1 cellular context compared by ENCODE assay signal in the genomic region with DNA sequence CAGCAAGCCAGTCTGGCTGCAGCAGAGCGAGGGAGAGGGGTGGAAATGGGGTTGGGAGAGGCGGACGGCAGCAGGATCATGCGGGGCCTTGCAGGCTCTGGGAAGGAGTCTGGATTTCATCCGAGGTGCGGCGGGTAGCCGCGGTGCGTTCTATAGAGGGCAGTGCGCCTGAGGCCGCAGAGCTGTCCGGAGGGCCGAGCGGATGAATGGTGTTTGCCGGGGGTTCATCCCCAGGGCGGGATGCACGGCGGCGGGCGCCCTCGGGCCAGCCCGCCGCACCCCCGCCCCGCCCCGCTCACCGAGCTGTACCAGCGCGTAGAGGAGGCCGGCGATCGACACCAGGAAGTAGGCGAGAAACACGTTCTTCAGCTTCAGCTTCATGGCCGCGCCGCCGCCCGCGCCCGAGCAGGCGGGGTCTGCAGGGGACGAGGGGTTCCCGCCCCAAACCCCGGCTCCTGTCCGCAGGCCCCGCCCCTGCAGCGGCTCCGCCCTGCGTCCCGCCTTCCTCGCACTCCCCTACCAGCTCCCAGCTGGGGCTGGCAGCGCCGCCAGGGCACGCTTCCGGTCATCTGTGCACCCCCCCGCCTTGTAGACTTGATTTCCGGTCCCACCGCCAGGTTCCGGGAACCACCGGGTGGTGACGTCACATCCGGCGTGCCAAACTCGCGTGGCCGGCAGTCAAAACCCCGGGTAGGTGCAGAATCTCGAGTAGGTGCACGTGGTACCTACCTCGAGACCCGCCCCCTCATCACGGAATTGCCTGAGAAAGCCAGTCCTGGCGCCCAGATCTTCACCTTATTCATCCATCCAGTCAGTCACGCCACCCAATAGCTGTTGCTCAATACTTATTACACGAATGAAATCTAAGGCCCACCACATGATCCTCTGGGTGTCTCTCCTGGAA.
TF ChIP-seq lines count a peak whose summit lies in the region.

A gene (minus strand): TSS at position 420 of the 904 bp plus-strand sequence. CDS start 39 bp downstream, at position 381.

TF ChIP-seq in K562, 482 proteins besides CTCF, POLR2A, EP300 and RAD21 (continued from another document and continues in another):
- TF ChIP-seq, protein P1, sequence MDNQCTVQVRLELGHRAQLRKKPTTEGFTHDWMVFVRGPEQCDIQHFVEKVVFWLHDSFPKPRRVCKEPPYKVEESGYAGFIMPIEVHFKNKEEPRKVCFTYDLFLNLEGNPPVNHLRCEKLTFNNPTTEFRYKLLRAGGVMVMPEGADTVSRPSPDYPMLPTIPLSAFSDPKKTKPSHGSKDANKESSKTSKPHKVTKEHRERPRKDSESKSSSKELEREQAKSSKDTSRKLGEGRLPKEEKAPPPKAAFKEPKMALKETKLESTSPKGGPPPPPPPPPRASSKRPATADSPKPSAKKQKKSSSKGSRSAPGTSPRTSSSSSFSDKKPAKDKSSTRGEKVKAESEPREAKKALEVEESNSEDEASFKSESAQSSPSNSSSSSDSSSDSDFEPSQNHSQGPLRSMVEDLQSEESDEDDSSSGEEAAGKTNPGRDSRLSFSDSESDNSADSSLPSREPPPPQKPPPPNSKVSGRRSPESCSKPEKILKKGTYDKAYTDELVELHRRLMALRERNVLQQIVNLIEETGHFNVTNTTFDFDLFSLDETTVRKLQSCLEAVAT (IDR thresholded peaks at IDR 0.05): 0 out of 4 replicates have a peak, but pooled peaks of 1 of the 2 experiments have one; percentile 69
- TF ChIP-seq CBFA2T3 (IDR thresholded peaks at IDR 0.05) (0 out of 2 replicates have a peak, but pooled peaks have one; percentile 19), CCNT2 (IDR thresholded peaks at IDR 0.05; ENCODE audit: borderline replicate concordance, extremely low read depth, insufficient read length, low read depth, low read length) (peak; percentile 84), ATF7 (IDR thresholded peaks at IDR 0.05) (peak; percentile 99), MTA2 (IDR thresholded peaks at IDR 0.05; ENCODE audit: low read depth) (no peak), RBM39 (optimal IDR thresholded peaks at IDR 0.05; ENCODE audit: low read depth, low read length) (no peak), HNRNPUL1 (IDR thresholded peaks at IDR 0.05; ENCODE audit: low read length) (no peak), JUN (IDR thresholded peaks at IDR 0.05; ENCODE audit: borderline replicate concordance, low read depth, low read length) (peak; percentile 93), JUN (CRISPR knock-in tag; IDR thresholded peaks at IDR 0.05; ENCODE audit: borderline replicate concordance) (no peak), GTF2F1 (IDR thresholded peaks at IDR 0.05; ENCODE audit: low read depth, low read length) (no peak), ZNF263 (CRISPR knock-in tag; IDR thresholded peaks at IDR 0.05; ENCODE audit: borderline replicate concordance) (no peak), C11orf30 (IDR thresholded peaks at IDR 0.05; ENCODE audit: low read depth) (peak; percentile 60), BHLHE40 (IDR thresholded peaks at IDR 0.05; ENCODE audit: low read length) (peak; percentile 83), HNRNPL (IDR thresholded peaks at IDR 0.05; ENCODE audit: low read depth, low read length) (peak; percentile 96), FOXA3 (CRISPR knock-in tag; conservative IDR thresholded peaks at IDR 0.05 in 1 of 2, IDR thresholded peaks at IDR 0.05 in 1 of 2) (no peak; a peak in 1 of 4 replicates), MEF2D (tag; conservative IDR thresholded peaks at IDR 0.05; ENCODE audit: low read depth) (no peak), TAF9B (IDR thresholded peaks at IDR 0.05; ENCODE audit: partially characterized antibody) (peak; percentile 85), NFE2 (IDR thresholded peaks at IDR 0.05; ENCODE audit: low read depth) (no peak), SETDB1 (IDR thresholded peaks at IDR 0.05; ENCODE audit: low read length) (no peak), LARP7 (IDR thresholded peaks at IDR 0.05) (0 out of 2 replicates have a peak, but pooled peaks have one; percentile 47), CTBP1 (IDR thresholded peaks at IDR 0.05; ENCODE audit: borderline replicate concordance) (peak; percentile 90), ZEB2 (IDR thresholded peaks at IDR 0.05) (peak; percentile 56; the same call in 1 of the 2 replicates), ZNF134 (CRISPR knock-in tag; conservative IDR thresholded peaks at IDR 0.05) (0 out of 2 replicates have a peak, but pooled peaks have one; percentile 11), ZBTB17 (CRISPR knock-in tag; IDR thresholded peaks at IDR 0.05) (peak; percentile 76), GABPA (tag; conservative IDR thresholded peaks at IDR 0.05; ENCODE audit: low read depth) (peak; percentile 99)
- TF ChIP-seq, protein P2, sequence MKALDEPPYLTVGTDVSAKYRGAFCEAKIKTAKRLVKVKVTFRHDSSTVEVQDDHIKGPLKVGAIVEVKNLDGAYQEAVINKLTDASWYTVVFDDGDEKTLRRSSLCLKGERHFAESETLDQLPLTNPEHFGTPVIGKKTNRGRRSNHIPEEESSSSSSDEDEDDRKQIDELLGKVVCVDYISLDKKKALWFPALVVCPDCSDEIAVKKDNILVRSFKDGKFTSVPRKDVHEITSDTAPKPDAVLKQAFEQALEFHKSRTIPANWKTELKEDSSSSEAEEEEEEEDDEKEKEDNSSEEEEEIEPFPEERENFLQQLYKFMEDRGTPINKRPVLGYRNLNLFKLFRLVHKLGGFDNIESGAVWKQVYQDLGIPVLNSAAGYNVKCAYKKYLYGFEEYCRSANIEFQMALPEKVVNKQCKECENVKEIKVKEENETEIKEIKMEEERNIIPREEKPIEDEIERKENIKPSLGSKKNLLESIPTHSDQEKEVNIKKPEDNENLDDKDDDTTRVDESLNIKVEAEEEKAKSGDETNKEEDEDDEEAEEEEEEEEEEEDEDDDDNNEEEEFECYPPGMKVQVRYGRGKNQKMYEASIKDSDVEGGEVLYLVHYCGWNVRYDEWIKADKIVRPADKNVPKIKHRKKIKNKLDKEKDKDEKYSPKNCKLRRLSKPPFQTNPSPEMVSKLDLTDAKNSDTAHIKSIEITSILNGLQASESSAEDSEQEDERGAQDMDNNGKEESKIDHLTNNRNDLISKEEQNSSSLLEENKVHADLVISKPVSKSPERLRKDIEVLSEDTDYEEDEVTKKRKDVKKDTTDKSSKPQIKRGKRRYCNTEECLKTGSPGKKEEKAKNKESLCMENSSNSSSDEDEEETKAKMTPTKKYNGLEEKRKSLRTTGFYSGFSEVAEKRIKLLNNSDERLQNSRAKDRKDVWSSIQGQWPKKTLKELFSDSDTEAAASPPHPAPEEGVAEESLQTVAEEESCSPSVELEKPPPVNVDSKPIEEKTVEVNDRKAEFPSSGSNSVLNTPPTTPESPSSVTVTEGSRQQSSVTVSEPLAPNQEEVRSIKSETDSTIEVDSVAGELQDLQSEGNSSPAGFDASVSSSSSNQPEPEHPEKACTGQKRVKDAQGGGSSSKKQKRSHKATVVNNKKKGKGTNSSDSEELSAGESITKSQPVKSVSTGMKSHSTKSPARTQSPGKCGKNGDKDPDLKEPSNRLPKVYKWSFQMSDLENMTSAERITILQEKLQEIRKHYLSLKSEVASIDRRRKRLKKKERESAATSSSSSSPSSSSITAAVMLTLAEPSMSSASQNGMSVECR (CRISPR knock-in tag; IDR thresholded peaks at IDR 0.05): peak; percentile 98
- TF ChIP-seq, protein P3, sequence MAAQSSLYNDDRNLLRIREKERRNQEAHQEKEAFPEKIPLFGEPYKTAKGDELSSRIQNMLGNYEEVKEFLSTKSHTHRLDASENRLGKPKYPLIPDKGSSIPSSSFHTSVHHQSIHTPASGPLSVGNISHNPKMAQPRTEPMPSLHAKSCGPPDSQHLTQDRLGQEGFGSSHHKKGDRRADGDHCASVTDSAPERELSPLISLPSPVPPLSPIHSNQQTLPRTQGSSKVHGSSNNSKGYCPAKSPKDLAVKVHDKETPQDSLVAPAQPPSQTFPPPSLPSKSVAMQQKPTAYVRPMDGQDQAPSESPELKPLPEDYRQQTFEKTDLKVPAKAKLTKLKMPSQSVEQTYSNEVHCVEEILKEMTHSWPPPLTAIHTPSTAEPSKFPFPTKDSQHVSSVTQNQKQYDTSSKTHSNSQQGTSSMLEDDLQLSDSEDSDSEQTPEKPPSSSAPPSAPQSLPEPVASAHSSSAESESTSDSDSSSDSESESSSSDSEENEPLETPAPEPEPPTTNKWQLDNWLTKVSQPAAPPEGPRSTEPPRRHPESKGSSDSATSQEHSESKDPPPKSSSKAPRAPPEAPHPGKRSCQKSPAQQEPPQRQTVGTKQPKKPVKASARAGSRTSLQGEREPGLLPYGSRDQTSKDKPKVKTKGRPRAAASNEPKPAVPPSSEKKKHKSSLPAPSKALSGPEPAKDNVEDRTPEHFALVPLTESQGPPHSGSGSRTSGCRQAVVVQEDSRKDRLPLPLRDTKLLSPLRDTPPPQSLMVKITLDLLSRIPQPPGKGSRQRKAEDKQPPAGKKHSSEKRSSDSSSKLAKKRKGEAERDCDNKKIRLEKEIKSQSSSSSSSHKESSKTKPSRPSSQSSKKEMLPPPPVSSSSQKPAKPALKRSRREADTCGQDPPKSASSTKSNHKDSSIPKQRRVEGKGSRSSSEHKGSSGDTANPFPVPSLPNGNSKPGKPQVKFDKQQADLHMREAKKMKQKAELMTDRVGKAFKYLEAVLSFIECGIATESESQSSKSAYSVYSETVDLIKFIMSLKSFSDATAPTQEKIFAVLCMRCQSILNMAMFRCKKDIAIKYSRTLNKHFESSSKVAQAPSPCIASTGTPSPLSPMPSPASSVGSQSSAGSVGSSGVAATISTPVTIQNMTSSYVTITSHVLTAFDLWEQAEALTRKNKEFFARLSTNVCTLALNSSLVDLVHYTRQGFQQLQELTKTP (IDR thresholded peaks at IDR 0.05; ENCODE audit: low read depth in 1 of 2, partially characterized antibody in 2 of 2): no peak
- TF ChIP-seq, protein P4, sequence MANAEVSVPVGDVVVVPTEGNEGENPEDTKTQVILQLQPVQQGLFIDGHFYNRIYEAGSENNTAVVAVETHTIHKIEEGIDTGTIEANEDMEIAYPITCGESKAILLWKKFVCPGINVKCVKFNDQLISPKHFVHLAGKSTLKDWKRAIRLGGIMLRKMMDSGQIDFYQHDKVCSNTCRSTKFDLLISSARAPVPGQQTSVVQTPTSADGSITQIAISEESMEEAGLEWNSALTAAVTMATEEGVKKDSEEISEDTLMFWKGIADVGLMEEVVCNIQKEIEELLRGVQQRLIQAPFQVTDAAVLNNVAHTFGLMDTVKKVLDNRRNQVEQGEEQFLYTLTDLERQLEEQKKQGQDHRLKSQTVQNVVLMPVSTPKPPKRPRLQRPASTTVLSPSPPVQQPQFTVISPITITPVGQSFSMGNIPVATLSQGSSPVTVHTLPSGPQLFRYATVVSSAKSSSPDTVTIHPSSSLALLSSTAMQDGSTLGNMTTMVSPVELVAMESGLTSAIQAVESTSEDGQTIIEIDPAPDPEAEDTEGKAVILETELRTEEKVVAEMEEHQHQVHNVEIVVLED (CRISPR knock-in tag; IDR thresholded peaks at IDR 0.05): peak; percentile 47; the same call in 1 of the 2 replicates
- TF ChIP-seq, protein P5, sequence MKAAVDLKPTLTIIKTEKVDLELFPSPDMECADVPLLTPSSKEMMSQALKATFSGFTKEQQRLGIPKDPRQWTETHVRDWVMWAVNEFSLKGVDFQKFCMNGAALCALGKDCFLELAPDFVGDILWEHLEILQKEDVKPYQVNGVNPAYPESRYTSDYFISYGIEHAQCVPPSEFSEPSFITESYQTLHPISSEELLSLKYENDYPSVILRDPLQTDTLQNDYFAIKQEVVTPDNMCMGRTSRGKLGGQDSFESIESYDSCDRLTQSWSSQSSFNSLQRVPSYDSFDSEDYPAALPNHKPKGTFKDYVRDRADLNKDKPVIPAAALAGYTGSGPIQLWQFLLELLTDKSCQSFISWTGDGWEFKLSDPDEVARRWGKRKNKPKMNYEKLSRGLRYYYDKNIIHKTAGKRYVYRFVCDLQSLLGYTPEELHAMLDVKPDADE (conservative IDR thresholded peaks at IDR 0.05; ENCODE audit: control insufficient read depth, low read depth, low read length): peak; percentile 82; the same call in 1 of the 2 replicates
- TF ChIP-seq, protein P6, sequence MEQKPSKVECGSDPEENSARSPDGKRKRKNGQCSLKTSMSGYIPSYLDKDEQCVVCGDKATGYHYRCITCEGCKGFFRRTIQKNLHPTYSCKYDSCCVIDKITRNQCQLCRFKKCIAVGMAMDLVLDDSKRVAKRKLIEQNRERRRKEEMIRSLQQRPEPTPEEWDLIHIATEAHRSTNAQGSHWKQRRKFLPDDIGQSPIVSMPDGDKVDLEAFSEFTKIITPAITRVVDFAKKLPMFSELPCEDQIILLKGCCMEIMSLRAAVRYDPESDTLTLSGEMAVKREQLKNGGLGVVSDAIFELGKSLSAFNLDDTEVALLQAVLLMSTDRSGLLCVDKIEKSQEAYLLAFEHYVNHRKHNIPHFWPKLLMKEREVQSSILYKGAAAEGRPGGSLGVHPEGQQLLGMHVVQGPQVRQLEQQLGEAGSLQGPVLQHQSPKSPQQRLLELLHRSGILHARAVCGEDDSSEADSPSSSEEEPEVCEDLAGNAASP (IDR thresholded peaks at IDR 0.05): no peak
- TF ChIP-seq, protein P7, sequence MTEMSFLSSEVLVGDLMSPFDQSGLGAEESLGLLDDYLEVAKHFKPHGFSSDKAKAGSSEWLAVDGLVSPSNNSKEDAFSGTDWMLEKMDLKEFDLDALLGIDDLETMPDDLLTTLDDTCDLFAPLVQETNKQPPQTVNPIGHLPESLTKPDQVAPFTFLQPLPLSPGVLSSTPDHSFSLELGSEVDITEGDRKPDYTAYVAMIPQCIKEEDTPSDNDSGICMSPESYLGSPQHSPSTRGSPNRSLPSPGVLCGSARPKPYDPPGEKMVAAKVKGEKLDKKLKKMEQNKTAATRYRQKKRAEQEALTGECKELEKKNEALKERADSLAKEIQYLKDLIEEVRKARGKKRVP (CRISPR knock-in tag; IDR thresholded peaks at IDR 0.05): no peak
- TF ChIP-seq, protein P8, sequence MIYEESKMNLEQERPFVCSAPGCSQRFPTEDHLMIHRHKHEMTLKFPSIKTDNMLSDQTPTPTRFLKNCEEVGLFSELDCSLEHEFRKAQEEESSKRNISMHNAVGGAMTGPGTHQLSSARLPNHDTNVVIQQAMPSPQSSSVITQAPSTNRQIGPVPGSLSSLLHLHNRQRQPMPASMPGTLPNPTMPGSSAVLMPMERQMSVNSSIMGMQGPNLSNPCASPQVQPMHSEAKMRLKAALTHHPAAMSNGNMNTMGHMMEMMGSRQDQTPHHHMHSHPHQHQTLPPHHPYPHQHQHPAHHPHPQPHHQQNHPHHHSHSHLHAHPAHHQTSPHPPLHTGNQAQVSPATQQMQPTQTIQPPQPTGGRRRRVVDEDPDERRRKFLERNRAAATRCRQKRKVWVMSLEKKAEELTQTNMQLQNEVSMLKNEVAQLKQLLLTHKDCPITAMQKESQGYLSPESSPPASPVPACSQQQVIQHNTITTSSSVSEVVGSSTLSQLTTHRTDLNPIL (CRISPR knock-in tag; IDR thresholded peaks at IDR 0.05): no peak
- TF ChIP-seq, protein P9, sequence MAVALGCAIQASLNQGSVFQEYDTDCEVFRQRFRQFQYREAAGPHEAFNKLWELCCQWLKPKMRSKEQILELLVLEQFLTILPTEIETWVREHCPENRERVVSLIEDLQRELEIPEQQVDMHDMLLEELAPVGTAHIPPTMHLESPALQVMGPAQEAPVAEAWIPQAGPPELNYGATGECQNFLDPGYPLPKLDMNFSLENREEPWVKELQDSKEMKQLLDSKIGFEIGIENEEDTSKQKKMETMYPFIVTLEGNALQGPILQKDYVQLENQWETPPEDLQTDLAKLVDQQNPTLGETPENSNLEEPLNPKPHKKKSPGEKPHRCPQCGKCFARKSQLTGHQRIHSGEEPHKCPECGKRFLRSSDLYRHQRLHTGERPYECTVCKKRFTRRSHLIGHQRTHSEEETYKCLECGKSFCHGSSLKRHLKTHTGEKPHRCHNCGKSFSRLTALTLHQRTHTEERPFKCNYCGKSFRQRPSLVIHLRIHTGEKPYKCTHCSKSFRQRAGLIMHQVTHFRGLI (CRISPR knock-in tag; IDR thresholded peaks at IDR 0.05): no peak
